Comparison of ENCODE assay signal across 25 cellular contexts in genomic region chr6:169969372-169970099, GRCh38.
A peak's percentile ranks its signal among the peaks of the same experiment; 100 is the strongest.
DNase-seq lines count a peak whose midpoint lies in the region; ATAC-seq and TF ChIP-seq lines count a peak whose summit lies in the region.
"Had no signal": no experiment of that assay in that cellular context is flagged by ENCODE, and none has a peak within 500 bp of the region (broad histone marks: within the 10 kb centered on the region; RNA-seq: fewer than 3 reads in every experiment).

No MANE protein-coding gene starts in this region.

- H3K27ac ChIP-seq in dorsolateral prefrontal cortex (no peak overlapping the region), ovary (no peak overlapping the region), esophagus muscularis mucosa (replicated peaks in 1 of 4) (no peak overlapping the region)
- H3K27ac ChIP-seq: A549, BLaER1, brain microvascular endothelial cell, prostate gland, SK-N-MC had no signal

- no peaks in the 10 kb centered on the region for H3K4me1 ChIP-seq in ovary (ENCODE audit: insufficient read depth)
- no peaks in the 10 kb centered on the region for H3K4me1 ChIP-seq in esophagus muscularis mucosa
- H3K4me1 ChIP-seq: A549, Caco-2, prostate gland had no signal

- CTCF ChIA-PET in activated CD4-positive, alpha-beta memory T cell treated with anti-CD3 and anti-CD28 coated beads, Interleukin-2, amount 10 ng/mL, durations not matched to agents 7 days and 5 days (lab: Charles Lee): no interaction called here
- CTCF ChIA-PET in activated CD4-positive, alpha-beta memory T cell treated with anti-CD3 and anti-CD28 coated beads for 36 hours (lab: Charles Lee): no interaction called here

- no peak overlapping the region for H3K4me3 Mint-ChIP-seq in activated CD4-positive, alpha-beta memory T cell treated with anti-CD3 and anti-CD28 coated beads, Interleukin-2, amount 10 ng/mL, durations not matched to agents 7 days and 5 days
- H3K4me3 Mint-ChIP-seq in activated CD4-positive, alpha-beta memory T cell treated with anti-CD3 and anti-CD28 coated beads for 36 hours: no peak overlapping the region
- H3K4me3 Mint-ChIP-seq in CD14-positive monocyte: no peak overlapping the region
- H3K4me3 Mint-ChIP-seq: nephron progenitor cell had no signal

- TF ChIP-seq CTCF in CD14-positive monocyte (IDR thresholded peaks at IDR 0.05): no peak
- TF ChIP-seq CTCF in dorsolateral prefrontal cortex (IDR thresholded peaks at IDR 0.05 in 54 of 56, conservative IDR thresholded peaks at IDR 0.05 in 2 of 56; ENCODE audit: low read depth in 1 of 56, partially characterized antibody in 56 of 56): no peak
- no peak for TF ChIP-seq CTCF in ovary (IDR thresholded peaks at IDR 0.05)
- TF ChIP-seq CTCF in esophagus muscularis mucosa (IDR thresholded peaks at IDR 0.05): no peak

- H3K36me3 Mint-ChIP-seq in activated CD4-positive, alpha-beta memory T cell treated with anti-CD3 and anti-CD28 coated beads, Interleukin-2, amount 10 ng/mL, durations not matched to agents 7 days and 5 days (ENCODE audit: low read depth): no peaks in the 10 kb centered on the region
- H3K36me3 Mint-ChIP-seq in activated CD4-positive, alpha-beta memory T cell treated with anti-CD3 and anti-CD28 coated beads for 36 hours: no peaks in the 10 kb centered on the region
- no peaks in the 10 kb centered on the region for H3K36me3 Mint-ChIP-seq in CD14-positive monocyte

- H3K9me3 ChIP-seq in ovary (no peaks in the 10 kb centered on the region), esophagus muscularis mucosa (no peaks in the 10 kb centered on the region)
- H3K9me3 ChIP-seq: A549, Caco-2, prostate gland had no signal

- intact Hi-C loops in activated CD4-positive, alpha-beta memory T cell treated with anti-CD3 and anti-CD28 coated beads for 36 hours (cut with micrococcal nuclease): no loop called here
- intact Hi-C loops in CD14-positive monocyte (cut with micrococcal nuclease) (no loop called here), dorsolateral prefrontal cortex (cut with DNase I) (loop anchor here in 1 of 2 donors (10.0 kb wide), 1 partner anchor 165 kb away; no protein-coding TSS in a partner anchor), ovary (cut with DNase I) (loop anchor here in 1 of 4 donors (10.0 kb wide), 1 partner anchor 535 kb away; no protein-coding TSS in a partner anchor), esophagus muscularis mucosa (cut with DNase I) (loop anchor here (10.0 kb wide), 2 partner anchors 115 to 325 kb away; partner anchors contain the start of gene DLL1)

- no peak for TF ChIP-seq EP300 in ovary (IDR thresholded peaks at IDR 0.05)
- no peak for TF ChIP-seq EP300 in esophagus muscularis mucosa (IDR thresholded peaks at IDR 0.05)

- no peak for ATAC-seq in GM18520 (IDR thresholded peaks at IDR 0.05; ENCODE audit: unreplicated experiment)
- no peak for ATAC-seq in GM21723 (IDR thresholded peaks at IDR 0.05; ENCODE audit: unreplicated experiment)
- ATAC-seq: esophagus mucosa had no signal

- H3K4me1 Mint-ChIP-seq in activated CD4-positive, alpha-beta memory T cell treated with anti-CD3 and anti-CD28 coated beads, Interleukin-2, amount 10 ng/mL, durations not matched to agents 7 days and 5 days: no peaks in the 10 kb centered on the region
- H3K4me1 Mint-ChIP-seq in activated CD4-positive, alpha-beta memory T cell treated with anti-CD3 and anti-CD28 coated beads for 36 hours (ENCODE audit: low read depth): no peaks in the 10 kb centered on the region
- no peaks in the 10 kb centered on the region for H3K4me1 Mint-ChIP-seq in CD14-positive monocyte

- no peaks in the 10 kb centered on the region for H3K36me3 ChIP-seq in ovary
- H3K36me3 ChIP-seq in esophagus muscularis mucosa: no peaks in the 10 kb centered on the region
- H3K36me3 ChIP-seq: BLaER1, brain microvascular endothelial cell, prostate gland had no signal

- POLR2A ChIA-PET in activated CD4-positive, alpha-beta memory T cell treated with anti-CD3 and anti-CD28 coated beads, Interleukin-2, amount 10 ng/mL, durations not matched to agents 7 days and 5 days (lab: Charles Lee): no interaction called here
- POLR2A ChIA-PET in activated CD4-positive, alpha-beta memory T cell treated with anti-CD3 and anti-CD28 coated beads for 36 hours (lab: Charles Lee): no interaction called here

- H3K9me3 Mint-ChIP-seq in activated CD4-positive, alpha-beta memory T cell treated with anti-CD3 and anti-CD28 coated beads, Interleukin-2, amount 10 ng/mL, durations not matched to agents 7 days and 5 days: no peaks in the 10 kb centered on the region
- no peaks in the 10 kb centered on the region for H3K9me3 Mint-ChIP-seq in activated CD4-positive, alpha-beta memory T cell treated with anti-CD3 and anti-CD28 coated beads for 36 hours
- H3K9me3 Mint-ChIP-seq in CD14-positive monocyte: no peaks in the 10 kb centered on the region

- no peaks in the 10 kb centered on the region for H3K27me3 Mint-ChIP-seq in activated CD4-positive, alpha-beta memory T cell treated with anti-CD3 and anti-CD28 coated beads, Interleukin-2, amount 10 ng/mL, durations not matched to agents 7 days and 5 days
- H3K27me3 Mint-ChIP-seq in activated CD4-positive, alpha-beta memory T cell treated with anti-CD3 and anti-CD28 coated beads for 36 hours: peaks cover 2% of the 10 kb centered on the region
- H3K27me3 Mint-ChIP-seq in CD14-positive monocyte (ENCODE audit: low read depth in 3 of 3): peaks cover 0 to 6% (median 3%) of the 10 kb centered on the region in 3 donors

- H3K27me3 ChIP-seq in dorsolateral prefrontal cortex: peaks cover 0 to 3% (median 0%) of the 10 kb centered on the region in 45 donors
- H3K27me3 ChIP-seq in ovary: no peaks in the 10 kb centered on the region
- no peaks in the 10 kb centered on the region for H3K27me3 ChIP-seq in esophagus muscularis mucosa
- H3K27me3 ChIP-seq: brain microvascular endothelial cell had no signal

- no peak overlapping the region for H3K4me3 ChIP-seq in dorsolateral prefrontal cortex
- no peak overlapping the region for H3K4me3 ChIP-seq in ovary
- H3K4me3 ChIP-seq in esophagus muscularis mucosa: no peak overlapping the region
- H3K4me3 ChIP-seq: A549, BLaER1, prostate gland, SK-N-MC had no signal

- TF ChIP-seq POLR2A in ovary (IDR thresholded peaks at IDR 0.05) (no peak), esophagus muscularis mucosa (IDR thresholded peaks at IDR 0.05; ENCODE audit: low read depth) (no peak)

- DNase-seq in activated CD4-positive, alpha-beta memory T cell treated with anti-CD3 and anti-CD28 coated beads, Interleukin-2, amount 10 ng/mL, durations not matched to agents 7 days and 5 days: peak; percentile 10
- DNase-seq in activated CD4-positive, alpha-beta memory T cell treated with anti-CD3 and anti-CD28 coated beads for 36 hours: no peak
- DNase-seq in CD14-positive monocyte (ENCODE audit: low spot score) (peak; percentile 30), dorsolateral prefrontal cortex (peak in 8 of 10 donors; percentile 6 to 37 (median 29)), ovary (peak in 4 of 5 donors; percentile 2 to 17 (median 10)), esophagus muscularis mucosa (ENCODE audit: extremely low spot score) (no peak)
- DNase-seq: activated CD4-positive, alpha-beta T cell treated with anti-CD3 and anti-CD28 coated beads for 48 hours; brain microvascular endothelial cell; Caco-2; effector memory CD4-positive, alpha-beta T cell; foreskin melanocyte; IMR-90; left ventricle myocardium superior; NCI-H1105; NCI-H1930; NCI-H526 treated with DMSO at 0.1 percent for 48 hours; nephron progenitor cell; small intestine had no signal

- WGBS in ovary, 3 donors: 79 to 90% (median 89%) methylated on average over 18 to 19 of the region's 19 CpGs
- WGBS in esophagus muscularis mucosa: 84% methylated on average over 17 of the region's 19 CpGs

- no peak overlapping the region for H3K27ac Mint-ChIP-seq in activated CD4-positive, alpha-beta memory T cell treated with anti-CD3 and anti-CD28 coated beads, Interleukin-2, amount 10 ng/mL, durations not matched to agents 7 days and 5 days
- no peak overlapping the region for H3K27ac Mint-ChIP-seq in activated CD4-positive, alpha-beta memory T cell treated with anti-CD3 and anti-CD28 coated beads for 36 hours
- no peak overlapping the region for H3K27ac Mint-ChIP-seq in CD14-positive monocyte
- H3K27ac Mint-ChIP-seq: nephron progenitor cell had no signal

Comparison
In these comparisons a context has a peak if more than half of its experiments do, and no peak if none do; other contexts are left out.
1. DNase-seq: peak in activated CD4-positive, alpha-beta memory T cell treated with anti-CD3 and anti-CD28 coated beads, Interleukin-2, amount 10 ng/mL, durations not matched to agents 7 days and 5 days (single experiment), CD14-positive monocyte (single experiment), dorsolateral prefrontal cortex (8 of 10) and ovary (4 of 5); none in activated CD4-positive, alpha-beta memory T cell treated with anti-CD3 and anti-CD28 coated beads for 36 hours (single experiment) and esophagus muscularis mucosa (single experiment).